ENCODE assay signal across 1 cellular context in the genomic region with DNA sequence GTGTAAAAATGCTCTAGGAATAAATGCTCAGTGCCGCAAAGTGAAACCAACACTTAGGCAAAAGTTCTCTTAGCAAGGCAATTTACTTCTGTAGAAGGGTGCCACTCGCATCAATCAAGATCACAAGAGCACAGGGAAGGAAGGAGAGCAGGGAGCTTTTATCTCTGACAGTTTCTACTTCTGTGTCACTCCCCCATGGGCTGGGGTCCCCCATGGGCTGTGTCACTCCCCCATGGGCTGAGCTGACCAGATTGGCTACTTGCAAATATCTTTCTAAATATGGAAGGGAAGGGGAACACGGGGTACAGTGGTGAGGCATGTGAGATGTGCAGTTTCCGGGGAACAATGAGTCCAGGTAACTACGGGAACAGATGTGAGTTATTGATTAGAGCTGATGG.
TF ChIP-seq lines count a peak whose summit lies in the region.

No MANE protein-coding gene starts in this region.

TF ChIP-seq in endothelial cell of umbilical vein, 7 proteins besides CTCF, POLR2A, EP300 and RAD21:
- TF ChIP-seq JUN (IDR thresholded peaks at IDR 0.05; ENCODE audit: borderline replicate concordance, insufficient read depth, insufficient read length, low read depth) (no peak), FOS (IDR thresholded peaks at IDR 0.05; ENCODE audit: borderline replicate concordance, insufficient read depth, low read length) (no peak), GATA2 (IDR thresholded peaks at IDR 0.05; ENCODE audit: insufficient read depth, insufficient read length, low read depth, low read length) (no peak), EZH2 (IDR thresholded peaks at IDR 0.05; ENCODE audit: borderline replicate concordance, low read depth, low read length, severe bottlenecking) (no peak), MYC (IDR thresholded peaks at IDR 0.05; ENCODE audit: low read depth, low read length) (no peak), POLR2AphosphoS5 (IDR thresholded peaks at IDR 0.05; ENCODE audit: insufficient read depth, low read depth, low read length) (no peak)
- TF ChIP-seq, protein P1, sequence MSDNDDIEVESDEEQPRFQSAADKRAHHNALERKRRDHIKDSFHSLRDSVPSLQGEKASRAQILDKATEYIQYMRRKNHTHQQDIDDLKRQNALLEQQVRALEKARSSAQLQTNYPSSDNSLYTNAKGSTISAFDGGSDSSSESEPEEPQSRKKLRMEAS (IDR thresholded peaks at IDR 0.05; ENCODE audit: insufficient read depth, insufficient read length) = no peak
